1 cellular context compared by ENCODE assay signal in genomic region chr9:132407196-132407595, GRCh38.
TF ChIP-seq lines count a peak whose summit lies in the region.

No MANE protein-coding gene starts in this region.

TF ChIP-seq in SK-N-SH, 30 proteins besides CTCF, POLR2A, EP300 and RAD21 (continued from another document):
- TF ChIP-seq, protein P1, sequence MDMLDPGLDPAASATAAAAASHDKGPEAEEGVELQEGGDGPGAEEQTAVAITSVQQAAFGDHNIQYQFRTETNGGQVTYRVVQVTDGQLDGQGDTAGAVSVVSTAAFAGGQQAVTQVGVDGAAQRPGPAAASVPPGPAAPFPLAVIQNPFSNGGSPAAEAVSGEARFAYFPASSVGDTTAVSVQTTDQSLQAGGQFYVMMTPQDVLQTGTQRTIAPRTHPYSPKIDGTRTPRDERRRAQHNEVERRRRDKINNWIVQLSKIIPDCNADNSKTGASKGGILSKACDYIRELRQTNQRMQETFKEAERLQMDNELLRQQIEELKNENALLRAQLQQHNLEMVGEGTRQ (IDR thresholded peaks at IDR 0.05; ENCODE audit: borderline replicate concordance, low read depth, low read length) = no peak
- TF ChIP-seq SMC3 (IDR thresholded peaks at IDR 0.05; ENCODE audit: low read depth, low read length) = no peak
